ENCODE assay signal across 9 cellular contexts in the genomic region with DNA sequence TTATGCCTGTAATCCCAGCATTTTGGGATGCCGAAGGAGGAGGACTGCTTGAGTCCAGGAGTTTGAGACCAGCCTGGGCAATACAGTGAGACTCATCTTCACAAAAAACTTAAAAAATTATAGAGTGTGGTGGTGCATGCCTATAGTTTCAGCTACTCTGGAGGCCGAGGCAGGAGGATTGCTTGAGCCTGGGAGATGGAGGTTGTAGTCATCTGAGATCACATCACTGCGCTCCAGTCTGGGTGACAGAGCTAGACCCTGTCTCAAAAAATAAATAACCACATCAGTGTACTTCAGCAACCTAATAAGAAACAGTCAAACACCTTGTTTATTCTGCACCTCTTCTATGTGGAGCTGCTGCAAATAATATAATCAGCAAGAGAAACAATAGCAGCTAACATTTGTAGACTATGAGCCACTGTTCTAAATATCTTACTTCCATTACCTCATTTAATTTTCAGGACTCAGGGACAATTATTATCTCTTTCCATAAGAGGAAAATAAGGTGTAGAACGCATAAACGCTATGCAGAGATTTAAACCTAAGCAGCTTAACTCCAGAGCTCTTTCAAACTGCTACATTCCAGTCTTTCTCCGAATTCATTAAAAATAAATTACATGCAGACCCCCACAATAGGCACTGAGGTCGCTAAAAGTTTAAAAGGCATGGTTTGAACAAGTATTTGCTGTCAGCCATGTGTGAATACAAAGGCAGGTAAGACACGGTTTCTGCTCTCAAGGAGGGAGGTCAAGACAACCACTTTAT. TPM values are rescaled to one million over a fixed set of nuclear protein-coding genes. Genes with fewer than 3 reads are reported as not detected.
A peak's percentile ranks its signal among the peaks of the same experiment; 100 is the strongest.
DNase-seq lines count a peak whose midpoint lies in the region; ATAC-seq, FAIRE-seq and TF ChIP-seq lines count a peak whose summit lies in the region.
"Had no signal": no experiment of that assay in that cellular context is flagged by ENCODE, and none has a peak within 500 bp of the region (broad histone marks: within the 10 kb centered on the region; RNA-seq: fewer than 3 reads in every experiment).

No MANE protein-coding gene starts in this region.

- peaks cover 18% of the 10 kb centered on the region for H3K79me1 ChIP-seq in mesenchymal stem cell (replicated peaks; ENCODE audit: low read length, poor library complexity, severe bottlenecking)

- H3K23ac ChIP-seq in mesenchymal stem cell (ENCODE audit: low read length in 2 of 2): no peak overlapping the region

- H3K4me2 ChIP-seq in GM12878 (ENCODE audit: control insufficient read depth, insufficient read depth) (peak overlapping the region; percentile 83), mesenchymal stem cell (ENCODE audit: low read length, poor library complexity, severe bottlenecking) (peak overlapping the region; percentile 99)

- H2BK15ac ChIP-seq in mesenchymal stem cell (ENCODE audit: low read depth, poor library complexity, severe bottlenecking): no peak overlapping the region

- TF ChIP-seq POLR2A in GM12878 (IDR thresholded peaks at IDR 0.05; ENCODE audit: low read depth, low read length) (no peak), uterus (IDR thresholded peaks at IDR 0.05) (no peak)

- SMC1A ChIA-PET in GM12878 (lab: Charles Lee; ENCODE audit: uncharacterized antibody, unreplicated experiment): interaction anchor here (1.3 to 5.6 kb wide), 5 partner anchors 8 to 350 kb away, joined by 3 to 62 read pairs (median 3); no protein-coding TSS in a partner anchor

- no peak overlapping the region for H4K8ac ChIP-seq in mesenchymal stem cell (ENCODE audit: low read length)

- H3K4me3 ChIP-seq in left ventricle myocardium inferior (peak overlapping the region; percentile 86), GM12878 (peak overlapping the region; percentile 82), mesenchymal stem cell (ENCODE audit: insufficient read depth in 1 of 2, low read depth in 1 of 2, low read length in 2 of 2) (peak overlapping the region in 1 of 2 experiments; percentile 94), uterus (peak overlapping the region; percentile 86 to 92)

- peaks cover 23% of the 10 kb centered on the region for H3K79me2 ChIP-seq in GM12878 (ENCODE audit: control insufficient read depth, insufficient read depth, low read length)

- FAIRE-seq in GM12878 (lab: Jason Lieb, UNC): no peak

- CTCF ChIA-PET in GM12878 (lab: Yijun Ruan, JAX): interaction anchor here (0.6 to 5.1 kb wide), 10 partner anchors 9 to 345 kb away, joined by 3 to 70 read pairs (median 3); partner anchors contain the start of gene GAB2

- BruUV-seq in GM12878 (replicated peaks; lab: Mats Ljungman, UMichigan): no TSS peak

- no peak overlapping the region for H3K14ac ChIP-seq in mesenchymal stem cell (ENCODE audit: low read length in 2 of 2)

- H3K4me1 ChIP-seq in left ventricle myocardium inferior (peaks cover 31% of the 10 kb centered on the region), GM12878 (ENCODE audit: control insufficient read depth, insufficient read depth, low read length) (no peaks in the 10 kb centered on the region), mesenchymal stem cell (ENCODE audit: control insufficient read depth, insufficient read depth, low read depth, low read length) (peaks cover 6% of the 10 kb centered on the region), uterus (peaks cover 0 to 9% of the 10 kb centered on the region in 2 donors)

- no peak overlapping the region for H2BK12ac ChIP-seq in mesenchymal stem cell (ENCODE audit: low read length in 2 of 2)

- ATAC-seq in left cardiac atrium (no peak), GM12878 (no peak), HG03025 (IDR thresholded peaks at IDR 0.05; ENCODE audit: low FRiP score, unreplicated experiment) (no peak), HG03378 (IDR thresholded peaks at IDR 0.05; ENCODE audit: unreplicated experiment) (no peak)

- no peak overlapping the region for H3K4ac ChIP-seq in mesenchymal stem cell (ENCODE audit: low read depth in 1 of 2, low read length in 2 of 2)

- H2BK120ac ChIP-seq in mesenchymal stem cell (ENCODE audit: low read depth, low read length): no peak overlapping the region

- H3K27me3 ChIP-seq in left ventricle myocardium inferior (ENCODE audit: low read depth): no peaks in the 10 kb centered on the region
- no peaks in the 10 kb centered on the region for H3K27me3 ChIP-seq in GM12878 (replicated peaks in 1 of 2; ENCODE audit: control insufficient read depth in 2 of 2, insufficient read depth in 2 of 2, low read length in 1 of 2)
- H3K27me3 ChIP-seq in mesenchymal stem cell (ENCODE audit: control insufficient read depth in 1 of 2, insufficient read depth in 1 of 2, low read length in 2 of 2): no peaks in the 10 kb centered on the region
- no peaks in the 10 kb centered on the region for H3K27me3 ChIP-seq in uterus

- H4K91ac ChIP-seq in mesenchymal stem cell (ENCODE audit: low read length): no peak overlapping the region

- POLR2A ChIA-PET in GM12878 (lab: Charles Lee): interaction anchor here (0.8 to 1.4 kb wide), 5 partner anchors 12 to 346 kb away, joined by 3 to 7 read pairs (median 4); partner anchors contain the start of gene GAB2

- DNase-seq in left ventricle myocardium inferior: no peak
- no peak for DNase-seq in left cardiac atrium
- DNase-seq in GM12878 (ENCODE audit: low read depth, low spot score): no peak
- no peak for DNase-seq in mesenchymal stem cell
- no peak for DNase-seq in uterus
- no peak for DNase-seq in CD1c-positive myeloid dendritic cell (ENCODE audit: extremely low spot score)
- DNase-seq: NCI-H2029 had no signal

- TF ChIP-seq RAD21 in GM12878 (IDR thresholded peaks at IDR 0.05; ENCODE audit: insufficient read depth, low read depth, low read length): no peak

- intact Hi-C loops in left ventricle myocardium inferior (cut with micrococcal nuclease): no loop called here
- intact Hi-C loops in left cardiac atrium (cut with DNase I): no loop called here
- intact Hi-C loops in GM12878 (cut with micrococcal nuclease; ENCODE audit: unreplicated experiment): no loop called here
- intact Hi-C loops in uterus (cut with DNase I; ENCODE audit: low total_unique reads): no loop called here

- H3K9me3 ChIP-seq in left ventricle myocardium inferior (replicated peaks): no peaks in the 10 kb centered on the region
- no peaks in the 10 kb centered on the region; the same call in 2 of the 3 replicates for H3K9me3 ChIP-seq in GM12878 (replicated peaks; ENCODE audit: control insufficient read depth, insufficient read depth, low read length)
- H3K9me3 ChIP-seq in mesenchymal stem cell (ENCODE audit: control insufficient read depth, low read length): no peaks in the 10 kb centered on the region
- no peaks in the 10 kb centered on the region for H3K9me3 ChIP-seq in uterus

- H4K20me1 ChIP-seq in GM12878 (ENCODE audit: control insufficient read depth, insufficient read depth): no peaks in the 10 kb centered on the region

- 36% methylated on average over 8 of the region's 8 CpGs for WGBS in GM12878 (ENCODE audit: insufficient coverage, insufficient replicate concordance, low lambda C conversion rate, missing lambda C conversion rate)
- 46% methylated on average over 7 of the region's 8 CpGs for WGBS in mesenchymal stem cell

- no peak overlapping the region for H2AK5ac ChIP-seq in mesenchymal stem cell (ENCODE audit: low read length, severe bottlenecking)

- TF ChIP-seq CTCF in left ventricle myocardium inferior (IDR thresholded peaks at IDR 0.05; ENCODE audit: borderline replicate concordance) (no peak), GM12878 (IDR thresholded peaks at IDR 0.05 in 2 of 3, conservative IDR thresholded peaks at IDR 0.05 in 1 of 3; ENCODE audit: control insufficient read depth in 2 of 3, extremely low read depth in 1 of 3, insufficient read depth in 1 of 3, low read depth in 3 of 3, low read length in 3 of 3) (no peak), uterus (IDR thresholded peaks at IDR 0.05) (no peak)

- H3K36me3 ChIP-seq in left ventricle myocardium inferior (peaks cover 28% of the 10 kb centered on the region), GM12878 (ENCODE audit: control insufficient read depth in 2 of 2, insufficient read depth in 2 of 2, low read length in 1 of 2) (peaks cover 0 to 4% of the 10 kb centered on the region in 2 experiments; a peak in 1 of 4 replicates), mesenchymal stem cell (ENCODE audit: control insufficient read depth in 1 of 2, insufficient read depth in 2 of 2, low read depth in 1 of 2, low read length in 2 of 2) (peaks cover 0 to 21% of the 10 kb centered on the region in 2 experiments), uterus (no peaks in the 10 kb centered on the region)

- TF ChIP-seq EP300 in GM12878 (IDR thresholded peaks at IDR 0.05; ENCODE audit: borderline replicate concordance in 1 of 2, control insufficient read depth in 1 of 2, low read depth in 2 of 2, low read length in 2 of 2): no peak

- H3K9ac ChIP-seq in GM12878 (ENCODE audit: control insufficient read depth, insufficient read depth, low read length) (peak overlapping the region; percentile 92), mesenchymal stem cell (ENCODE audit: low read length) (peak overlapping the region; percentile 96)

- H3K18ac ChIP-seq in mesenchymal stem cell (ENCODE audit: low read depth in 1 of 2, low read length in 2 of 2): no peak overlapping the region

- no peak overlapping the region for H2BK5ac ChIP-seq in mesenchymal stem cell (ENCODE audit: low read depth, low read length, poor library complexity, severe bottlenecking)

- RAD21 ChIA-PET in GM12878 (lab: Charles Lee; ENCODE audit: unreplicated experiment): interaction anchor here (1.3 to 4.0 kb wide), 6 partner anchors 9 to 385 kb away, joined by 3 to 49 read pairs (median 5); partner anchors contain the start of genes KCTD21 and USP35

- H2AFZ ChIP-seq in GM12878 (ENCODE audit: control insufficient read depth, low read depth, low read length) (peak overlapping the region; percentile 100), mesenchymal stem cell (ENCODE audit: low read depth, low read length) (no peak overlapping the region)

- in situ Hi-C loops in GM12878 (cut with MboI): no loop called here

- H3K27ac ChIP-seq in left ventricle myocardium inferior (replicated peaks): no peak overlapping the region
- H3K27ac ChIP-seq in GM12878 (ENCODE audit: control insufficient read depth, insufficient read depth): peak overlapping the region; percentile 79; the same call in 1 of the 2 replicates
- H3K27ac ChIP-seq in mesenchymal stem cell (ENCODE audit: low read length, poor library complexity, severe bottlenecking): no peak overlapping the region
- H3K27ac ChIP-seq in uterus: peak overlapping the region in 1 of 2 donors; percentile 91

RNA-seq across cellular contexts. Expression of gene NARS2, which starts 1.2 kb away (rescaled TPM):
- total RNA-seq in left ventricle myocardium inferior (17.5 TPM), left cardiac atrium (10 to 100 TPM; 11.2 to 11.8 TPM), GM12878 (2014; rRNA removed) (26.3 and 34.3 TPM in 2 replicates), GM12878 (2014; rRNA removed; fragmentation: Illumina TruSeq; extraction: Trizol) (34.0 and 34.7 TPM in 2 replicates), GM12878 (2021) (23.0 and 23.3 TPM in 2 replicates), uterus (10 to 100 TPM in 3 of 4 donors, 1 to 10 TPM in 1; 9.2 to 39.9 (median 19.6) TPM)
- 79.0 and 88.5 TPM in 2 replicates for total RNA-seq in GM12878 (2013; cell fraction: nucleolus; rRNA removed)
- polyA plus RNA-seq in GM12878 (2011; ENCODE audit: low read depth): 8.9 TPM
- polyA plus RNA-seq in GM12878 (2011; rRNA removed) (38.6 and 58.8 TPM in 2 replicates), GM12878 (2014; fragmentation: Illumina TruSeq; extraction: Trizol) (29.6 and 30.3 TPM in 2 replicates), GM12878 (2014; fragmentation: Nextera tagmentation; extraction: Ambion mirVana) (10 to 100 TPM; 41.3 to 42.0 TPM), GM12878 (2014; rRNA removed) (18.9 and 22.2 TPM in 2 replicates), GM12878 (2016; fragmentation: Nextera tagmentation; extraction: Ambion mirVana) (10 to 100 TPM; 41.9 to 45.3 TPM)
- polyA plus RNA-seq in GM12878 (2011; cell fraction: cytosol; rRNA removed): 11.6 and 12.9 TPM in 2 replicates
- polyA plus RNA-seq in GM12878 (2011; cell fraction: nucleus; rRNA removed): 18.0 and 20.2 TPM in 2 replicates
- polyA plus RNA-seq in GM12878 (2012): 20.1 and 22.9 TPM in 2 replicates
- polyA minus RNA-seq in GM12878 (2011; rRNA and poly(A)+ RNA removed): 16.3 and 20.9 TPM in 2 replicates
- 8.7 and 9.5 TPM in 2 replicates for polyA minus RNA-seq in GM12878 (2011; cell fraction: cytosol; rRNA and poly(A)+ RNA removed)
- 25.4 and 36.5 TPM in 2 replicates for polyA minus RNA-seq in GM12878 (2011; cell fraction: nucleus; rRNA and poly(A)+ RNA removed)
- polyA plus RNA-seq in mesenchymal stem cell (2013, experiment 1 of 2): 7.0 TPM
- polyA plus RNA-seq in mesenchymal stem cell (2013, experiment 2 of 2): 8.4 TPM
